In the genomic region with DNA sequence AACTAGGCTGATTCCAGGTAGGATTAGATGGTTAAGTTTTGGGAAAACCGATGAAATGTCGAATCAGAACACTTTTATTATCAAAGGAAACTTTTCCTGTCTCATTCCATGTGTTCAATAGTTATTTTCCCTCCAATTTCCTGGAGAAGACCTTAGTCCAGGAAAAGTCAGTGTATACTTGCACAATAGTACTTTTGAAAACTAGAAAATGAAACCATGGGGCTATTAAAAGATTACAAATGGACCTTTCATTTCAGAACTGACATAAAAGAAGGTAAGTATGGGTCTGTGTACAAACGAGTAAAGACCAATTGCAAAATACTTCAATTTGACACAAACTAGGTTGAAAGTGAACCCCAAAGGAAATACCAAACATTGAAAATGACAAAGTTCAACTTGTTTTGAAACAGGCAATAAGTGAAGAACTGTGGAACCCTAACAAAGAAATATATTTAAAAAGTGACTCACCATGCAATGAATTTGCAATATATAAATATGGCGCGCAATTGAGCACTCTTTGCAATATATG, we compare ENCODE assay signal across 2 cellular contexts.
TF ChIP-seq lines count a peak whose summit lies in the region.

No MANE protein-coding gene starts in this region.

TF ChIP-seq in SK-N-SH, 30 proteins besides CTCF, POLR2A, EP300 and RAD21 (continued from another document):
- TF ChIP-seq, protein P1, sequence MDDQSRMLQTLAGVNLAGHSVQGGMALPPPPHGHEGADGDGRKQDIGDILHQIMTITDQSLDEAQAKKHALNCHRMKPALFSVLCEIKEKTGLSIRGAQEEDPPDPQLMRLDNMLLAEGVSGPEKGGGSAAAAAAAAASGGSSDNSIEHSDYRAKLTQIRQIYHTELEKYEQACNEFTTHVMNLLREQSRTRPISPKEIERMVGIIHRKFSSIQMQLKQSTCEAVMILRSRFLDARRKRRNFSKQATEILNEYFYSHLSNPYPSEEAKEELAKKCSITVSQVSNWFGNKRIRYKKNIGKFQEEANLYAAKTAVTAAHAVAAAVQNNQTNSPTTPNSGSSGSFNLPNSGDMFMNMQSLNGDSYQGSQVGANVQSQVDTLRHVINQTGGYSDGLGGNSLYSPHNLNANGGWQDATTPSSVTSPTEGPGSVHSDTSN (IDR thresholded peaks at IDR 0.05) = no peak
- TF ChIP-seq POLR2AphosphoS5 (IDR thresholded peaks at IDR 0.05; ENCODE audit: low read depth, low read length) (no peak), EZH2phosphoT487 (IDR thresholded peaks at IDR 0.05; ENCODE audit: borderline replicate concordance, low read depth) (no peak), MEF2A (IDR thresholded peaks at IDR 0.05; ENCODE audit: borderline replicate concordance, low read depth) (no peak)

TF ChIP-seq in SK-N-SH treated with all-trans-retinoic acid at 6 μM for 48 hours, 23 proteins besides CTCF, POLR2A, EP300 and RAD21 (continued from another document):
- TF ChIP-seq, protein P2, sequence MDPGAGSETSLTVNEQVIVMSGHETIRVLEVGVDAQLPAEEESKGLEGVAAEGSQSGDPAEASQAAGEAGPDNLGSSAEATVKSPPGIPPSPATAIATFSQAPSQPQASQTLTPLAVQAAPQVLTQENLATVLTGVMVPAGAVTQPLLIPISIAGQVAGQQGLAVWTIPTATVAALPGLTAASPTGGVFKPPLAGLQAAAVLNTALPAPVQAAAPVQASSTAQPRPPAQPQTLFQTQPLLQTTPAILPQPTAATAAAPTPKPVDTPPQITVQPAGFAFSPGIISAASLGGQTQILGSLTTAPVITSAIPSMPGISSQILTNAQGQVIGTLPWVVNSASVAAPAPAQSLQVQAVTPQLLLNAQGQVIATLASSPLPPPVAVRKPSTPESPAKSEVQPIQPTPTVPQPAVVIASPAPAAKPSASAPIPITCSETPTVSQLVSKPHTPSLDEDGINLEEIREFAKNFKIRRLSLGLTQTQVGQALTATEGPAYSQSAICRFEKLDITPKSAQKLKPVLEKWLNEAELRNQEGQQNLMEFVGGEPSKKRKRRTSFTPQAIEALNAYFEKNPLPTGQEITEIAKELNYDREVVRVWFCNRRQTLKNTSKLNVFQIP (CRISPR knock-in tag; IDR thresholded peaks at IDR 0.05; ENCODE audit: borderline replicate concordance, low read depth) = no peak
- TF ChIP-seq BACH2 (CRISPR knock-in tag; IDR thresholded peaks at IDR 0.05; ENCODE audit: borderline replicate concordance) = no peak
- no peak for TF ChIP-seq TOX (CRISPR knock-in tag; IDR thresholded peaks at IDR 0.05; ENCODE audit: borderline replicate concordance)
- TF ChIP-seq SNAI2 (CRISPR knock-in tag; IDR thresholded peaks at IDR 0.05) = no peak
- no peak for TF ChIP-seq RARB (CRISPR knock-in tag; IDR thresholded peaks at IDR 0.05)
- TF ChIP-seq, protein P3, sequence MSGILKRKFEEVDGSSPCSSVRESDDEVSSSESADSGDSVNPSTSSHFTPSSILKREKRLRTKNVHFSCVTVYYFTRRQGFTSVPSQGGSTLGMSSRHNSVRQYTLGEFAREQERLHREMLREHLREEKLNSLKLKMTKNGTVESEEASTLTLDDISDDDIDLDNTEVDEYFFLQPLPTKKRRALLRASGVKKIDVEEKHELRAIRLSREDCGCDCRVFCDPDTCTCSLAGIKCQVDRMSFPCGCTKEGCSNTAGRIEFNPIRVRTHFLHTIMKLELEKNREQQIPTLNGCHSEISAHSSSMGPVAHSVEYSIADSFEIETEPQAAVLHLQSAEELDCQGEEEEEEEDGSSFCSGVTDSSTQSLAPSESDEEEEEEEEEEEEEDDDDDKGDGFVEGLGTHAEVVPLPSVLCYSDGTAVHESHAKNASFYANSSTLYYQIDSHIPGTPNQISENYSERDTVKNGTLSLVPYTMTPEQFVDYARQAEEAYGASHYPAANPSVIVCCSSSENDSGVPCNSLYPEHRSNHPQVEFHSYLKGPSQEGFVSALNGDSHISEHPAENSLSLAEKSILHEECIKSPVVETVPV (CRISPR knock-in tag; IDR thresholded peaks at IDR 0.05) = no peak
- no peak for TF ChIP-seq ZNF70 (CRISPR knock-in tag; IDR thresholded peaks at IDR 0.05)
- no peak for TF ChIP-seq ZFP3 (CRISPR knock-in tag; IDR thresholded peaks at IDR 0.05)
- no peak for TF ChIP-seq ZC3H10 (CRISPR knock-in tag; IDR thresholded peaks at IDR 0.05)
- TF ChIP-seq GLIS3 (CRISPR knock-in tag; IDR thresholded peaks at IDR 0.05) = no peak
TF ChIP-seq in SK-N-SH treated with all-trans-retinoic acid at 6 μM for 48 hours: peak in this region for 0.
